1 cellular context compared by ENCODE assay signal in genomic region chr19:13588953-13589833, GRCh38.
A peak's percentile ranks its signal among the peaks of the same experiment; 100 is the strongest.
TF ChIP-seq lines count a peak whose summit lies in the region.

No MANE protein-coding gene starts in this region.

TF ChIP-seq in GM12878, 131 proteins besides CTCF, POLR2A, EP300 and RAD21 (continued from another document):
- no peak for TF ChIP-seq WRNIP1 (IDR thresholded peaks at IDR 0.05; ENCODE audit: borderline replicate concordance, low read depth, low read length)
- no peak for TF ChIP-seq ATF2 (IDR thresholded peaks at IDR 0.05; ENCODE audit: low read length)
- TF ChIP-seq ATF3 (IDR thresholded peaks at IDR 0.05; ENCODE audit: borderline replicate concordance, extremely low read depth, low read depth, low read length) = no peak
- no peak for TF ChIP-seq RELB (IDR thresholded peaks at IDR 0.05; ENCODE audit: low read depth)
- TF ChIP-seq PAX5 (IDR thresholded peaks at IDR 0.05; ENCODE audit: borderline replicate concordance, low read depth, low read length) = no peak
- TF ChIP-seq SUZ12 (IDR thresholded peaks at IDR 0.05; ENCODE audit: unreplicated experiment) = no peak
- no peak for TF ChIP-seq LARP7 (IDR thresholded peaks at IDR 0.05)
- no peak for TF ChIP-seq MTA2 (IDR thresholded peaks at IDR 0.05; ENCODE audit: low read depth)
- TF ChIP-seq SMC3 (IDR thresholded peaks at IDR 0.05; ENCODE audit: borderline replicate concordance, low read length) = peak; percentile 95
- no peak for TF ChIP-seq IRF5 (IDR thresholded peaks at IDR 0.05; ENCODE audit: borderline replicate concordance)
- no peak for TF ChIP-seq POLR2AphosphoS5 (IDR thresholded peaks at IDR 0.05; ENCODE audit: low read length)
- TF ChIP-seq ZNF592 (IDR thresholded peaks at IDR 0.05) = no peak
- no peak for TF ChIP-seq DPF2 (IDR thresholded peaks at IDR 0.05)
- TF ChIP-seq ZNF274 (IDR thresholded peaks at IDR 0.05; ENCODE audit: insufficient read depth, insufficient read length) = no peak
- no peak for TF ChIP-seq MEF2A (IDR thresholded peaks at IDR 0.05; ENCODE audit: insufficient read depth, low read depth, low read length)
- TF ChIP-seq ZNF207 (IDR thresholded peaks at IDR 0.05; ENCODE audit: borderline replicate concordance) = no peak
- no peak for TF ChIP-seq RELA (IDR thresholded peaks at IDR 0.05; ENCODE audit: borderline replicate concordance, partially characterized antibody)
- TF ChIP-seq CBFB (IDR thresholded peaks at IDR 0.05; ENCODE audit: low read depth) = no peak
- TF ChIP-seq PAX8 (IDR thresholded peaks at IDR 0.05) = no peak
- TF ChIP-seq CBX5 (IDR thresholded peaks at IDR 0.05; ENCODE audit: low read depth) = no peak
- no peak for TF ChIP-seq MTA3 (IDR thresholded peaks at IDR 0.05; ENCODE audit: borderline replicate concordance, low read length)
- TF ChIP-seq NR2C1 (IDR thresholded peaks at IDR 0.05) = no peak
- TF ChIP-seq POU2F2 (IDR thresholded peaks at IDR 0.05; ENCODE audit: borderline replicate concordance, low read depth, low read length) = no peak
- TF ChIP-seq SREBF1 (IDR thresholded peaks at IDR 0.05; ENCODE audit: low read length) = no peak
- TF ChIP-seq PML (IDR thresholded peaks at IDR 0.05; ENCODE audit: low read length) = no peak
- no peak for TF ChIP-seq CHD4 (IDR thresholded peaks at IDR 0.05)
- TF ChIP-seq CREB1 (IDR thresholded peaks at IDR 0.05; ENCODE audit: low read depth) = no peak
- no peak for TF ChIP-seq NR2F1 (conservative IDR thresholded peaks at IDR 0.05)
- TF ChIP-seq HCFC1 (IDR thresholded peaks at IDR 0.05; ENCODE audit: low read length) = no peak
- TF ChIP-seq RBBP5 (conservative IDR thresholded peaks at IDR 0.05) = no peak
- TF ChIP-seq ZSCAN29 (IDR thresholded peaks at IDR 0.05) = no peak
- TF ChIP-seq CHD1 (IDR thresholded peaks at IDR 0.05; ENCODE audit: low read depth, low read length) = no peak
- TF ChIP-seq HDAC6 (IDR thresholded peaks at IDR 0.05; ENCODE audit: unreplicated experiment) = no peak
- peak; percentile 65; the same call in 1 of the 2 replicates for TF ChIP-seq RB1 (IDR thresholded peaks at IDR 0.05; ENCODE audit: borderline replicate concordance)
- no peak for TF ChIP-seq RAD51 (IDR thresholded peaks at IDR 0.05)
- peak; percentile 18; a peak in 1 of 4 replicates for TF ChIP-seq BHLHE40 (IDR thresholded peaks at IDR 0.05; ENCODE audit: borderline replicate concordance in 1 of 2, low read depth in 2 of 2, low read length in 1 of 2)
